ENCODE assay signal across 2 cellular contexts in the genomic region with DNA sequence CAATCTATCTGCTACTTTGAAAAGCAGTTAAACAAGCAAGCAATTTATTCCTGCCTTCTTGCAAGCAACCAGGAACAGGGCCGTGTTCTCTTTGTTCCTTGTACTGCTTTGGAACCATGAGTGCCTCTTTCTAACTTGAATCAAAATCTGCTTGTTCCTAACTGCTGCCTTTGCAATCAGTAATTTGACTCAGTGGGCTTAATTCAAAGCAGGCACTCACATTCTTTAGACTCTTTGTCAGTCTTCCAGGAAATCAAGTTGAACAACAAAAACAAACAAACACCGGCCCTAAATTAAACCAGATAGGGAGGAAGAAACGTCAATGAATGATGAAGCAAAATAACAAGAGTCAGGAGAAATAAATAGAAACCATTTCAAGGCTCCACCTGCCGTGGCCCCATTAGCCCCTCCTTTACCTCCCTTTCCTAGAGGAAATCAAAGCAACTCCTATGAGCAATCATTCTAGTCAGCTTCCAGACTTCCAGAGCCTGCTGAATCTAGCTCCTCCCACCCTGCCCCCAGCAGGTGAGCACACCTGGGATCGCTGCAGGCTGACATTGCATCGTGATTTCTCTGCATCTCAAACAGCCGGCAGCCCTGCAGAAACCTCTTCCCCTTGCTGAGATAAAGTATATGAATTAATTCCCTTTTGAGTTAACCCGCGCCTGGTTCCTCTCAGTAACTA.
TF ChIP-seq lines count a peak whose summit lies in the region.

No MANE protein-coding gene starts in this region.

TF ChIP-seq in A549, 52 proteins besides CTCF, POLR2A, EP300 and RAD21:
- TF ChIP-seq HMGXB4 (CRISPR knock-in tag; IDR thresholded peaks at IDR 0.05; ENCODE audit: borderline replicate concordance) (no peak), ZSCAN20 (CRISPR knock-in tag; IDR thresholded peaks at IDR 0.05) (peak; percentile 48; the same call in 1 of the 2 replicates), ZFP36 (IDR thresholded peaks at IDR 0.05; ENCODE audit: borderline replicate concordance, partially characterized antibody) (no peak)

TF ChIP-seq in HepG2, 621 proteins besides CTCF, POLR2A, EP300 and RAD21:
- TF ChIP-seq TCF7 (IDR thresholded peaks at IDR 0.05; ENCODE audit: low read depth): no peak
- TF ChIP-seq, protein P1, sequence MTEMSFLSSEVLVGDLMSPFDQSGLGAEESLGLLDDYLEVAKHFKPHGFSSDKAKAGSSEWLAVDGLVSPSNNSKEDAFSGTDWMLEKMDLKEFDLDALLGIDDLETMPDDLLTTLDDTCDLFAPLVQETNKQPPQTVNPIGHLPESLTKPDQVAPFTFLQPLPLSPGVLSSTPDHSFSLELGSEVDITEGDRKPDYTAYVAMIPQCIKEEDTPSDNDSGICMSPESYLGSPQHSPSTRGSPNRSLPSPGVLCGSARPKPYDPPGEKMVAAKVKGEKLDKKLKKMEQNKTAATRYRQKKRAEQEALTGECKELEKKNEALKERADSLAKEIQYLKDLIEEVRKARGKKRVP (CRISPR knock-in tag; IDR thresholded peaks at IDR 0.05): 0 out of 4 replicates have a peak, but pooled peaks of 1 of the 2 experiments have one; percentile 6
